In genomic region chr16:56604966-56605365, GRCh38 we compare ENCODE assay signal across 22 cellular contexts. TPM values are rescaled to one million over a fixed set of nuclear protein-coding genes. Genes with fewer than 3 reads are reported as not detected.
DNase-seq lines count a peak whose midpoint lies in the region; ATAC-seq, FAIRE-seq and TF ChIP-seq lines count a peak whose summit lies in the region.
"Had no signal": no experiment of that assay in that cellular context is flagged by ENCODE, and none has a peak within 500 bp of the region (broad histone marks: within the 10 kb centered on the region; RNA-seq: fewer than 3 reads in every experiment).

No MANE protein-coding gene starts in this region.

- H3K27me3 ChIP-seq in HCT116 (ENCODE audit: insufficient read depth, low read length) (no peaks in the 10 kb centered on the region), breast epithelium (no peaks in the 10 kb centered on the region), left lung (no peaks in the 10 kb centered on the region)
- H3K27me3 ChIP-seq: sigmoid colon had no signal

- DNase-seq in HCT116 (ENCODE audit: low read depth, low spot score) (no peak), breast epithelium (ENCODE audit: low spot score in 2 of 2) (no peak), posterior vena cava (ENCODE audit: low spot score) (peak; percentile 73), frontal cortex (ENCODE audit: low spot score in 2 of 2) (no peak), left lung (no peak)
- DNase-seq: activated naive CD8-positive, alpha-beta T cell treated with anti-CD3 and anti-CD28 coated beads for 36 hours; NCI-H1436; NCI-H2171 treated with DMSO at 0.1 percent for 48 hours; NCI-H774; sigmoid colon; T1000 had no signal

- TF ChIP-seq RAD21 in HCT116 (IDR thresholded peaks at IDR 0.05; ENCODE audit: low read depth), result no peak

- H3K79me2 ChIP-seq in HCT116 (ENCODE audit: insufficient read depth, low read length), result peaks cover 14% of the 10 kb centered on the region

- H3K9ac ChIP-seq in HCT116 (ENCODE audit: low read length), result no peak overlapping the region

- H3K9me2 ChIP-seq in HCT116 (ENCODE audit: insufficient read depth), result no peaks in the 10 kb centered on the region

- POLR2A ChIA-PET in HCT116 (lab: Charles Lee), result interaction anchor here (3.9 to 16.1 kb wide), 2 partner anchors 20 to 96 kb away, joined by 14 to 344 read pairs; partner anchors contain the start of gene MT1E

- H3K36me3 ChIP-seq in HCT116 (ENCODE audit: control insufficient read depth in 1 of 2, insufficient read depth in 2 of 2, low read length in 2 of 2) (no peaks in the 10 kb centered on the region), breast epithelium (no peaks in the 10 kb centered on the region), left lung (no peaks in the 10 kb centered on the region)
- H3K36me3 ChIP-seq: sigmoid colon had no signal

- no peak for TF ChIP-seq CTCF in HCT116 (IDR thresholded peaks at IDR 0.05 in 2 of 3, conservative IDR thresholded peaks at IDR 0.05 in 1 of 3; ENCODE audit: borderline replicate concordance in 1 of 3, insufficient read depth in 1 of 3, low read depth in 2 of 3, low read length in 2 of 3)
- TF ChIP-seq CTCF in breast epithelium (IDR thresholded peaks at IDR 0.05), result no peak
- TF ChIP-seq CTCF in left lung (IDR thresholded peaks at IDR 0.05), result no peak

- CTCF ChIA-PET in HCT116 (lab: Charles Lee), result interaction anchor here (0.9 to 5.3 kb wide), 3 partner anchors 39 to 185 kb away, joined by 3 to 65 read pairs (median 6); no protein-coding TSS in a partner anchor

- ATAC-seq in HCT116, result no peak
- no peak for ATAC-seq in left lung
- no peak for ATAC-seq in HG03108 (IDR thresholded peaks at IDR 0.05; ENCODE audit: unreplicated experiment)
- ATAC-seq: activated CD4-positive, CD25-positive, alpha-beta regulatory T cell treated with anti-CD3 and anti-CD28 coated beads, Interleukin-2, amount 50 U/mL, for 24 hours; left lobe of liver had no signal

- H3K9me3 ChIP-seq in HCT116 (ENCODE audit: control insufficient read depth in 1 of 2, insufficient read depth in 1 of 2, low read depth in 1 of 2, low read length in 2 of 2) (no peaks in the 10 kb centered on the region), breast epithelium (no peaks in the 10 kb centered on the region), left lung (no peaks in the 10 kb centered on the region)
- H3K9me3 ChIP-seq: sigmoid colon had no signal

- H3K4me1 ChIP-seq in HCT116 (ENCODE audit: control insufficient read depth in 1 of 2, insufficient read depth in 2 of 2, low read length in 2 of 2), result peaks cover 38 to 61% of the 10 kb centered on the region in 2 experiments
- peaks cover 7 to 13% of the 10 kb centered on the region in 2 donors for H3K4me1 ChIP-seq in breast epithelium
- peaks cover 23 to 43% of the 10 kb centered on the region in 2 donors for H3K4me1 ChIP-seq in left lung

- no peaks in the 10 kb centered on the region for H4K20me1 ChIP-seq in HCT116 (ENCODE audit: insufficient read depth)

- peak overlapping the region; percentile 95; the same call in 1 of the 2 replicates for H3K4me2 ChIP-seq in HCT116 (ENCODE audit: low read length)

- FAIRE-seq in frontal cortex (lab: Jason Lieb, UNC), result no peak
- FAIRE-seq: GM19239, H1 had no signal

- RAD21 ChIA-PET in HCT116 (lab: Charles Lee; ENCODE audit: low non-redundant PET in 1 of 2, low total read pairs in 2 of 2, uncharacterized antibody in 2 of 2, unreplicated experiment in 2 of 2), result interaction anchor here in 1 of 2 experiments (1.3 to 1.8 kb wide), 2 partner anchors 21 to 97 kb away, joined by 3 to 5 read pairs; partner anchors contain the start of gene MT1E

- no peak overlapping the region for H2AFZ ChIP-seq in HCT116 (ENCODE audit: low read depth, low read length, poor library complexity, severe bottlenecking)

- H3K4me3 ChIP-seq in HCT116 (replicated peaks in 1 of 2; ENCODE audit: low read depth in 1 of 2, low read length in 2 of 2) (no peak overlapping the region), breast epithelium (no peak overlapping the region), left lung (no peak overlapping the region)
- H3K4me3 ChIP-seq: sigmoid colon had no signal

- intact Hi-C loops in HCT116 (cut with micrococcal nuclease), result no loop called here
- intact Hi-C loops in breast epithelium (cut with DNase I; ENCODE audit: low total_unique reads), result no loop called here
- intact Hi-C loops in posterior vena cava (cut with DNase I), result no loop called here
- intact Hi-C loops in left lung (cut with DNase I), result no loop called here

- TF ChIP-seq POLR2A in HCT116 (IDR thresholded peaks at IDR 0.05; ENCODE audit: borderline replicate concordance, extremely low read depth, insufficient read depth, insufficient read length), result no peak
- TF ChIP-seq POLR2A in breast epithelium (IDR thresholded peaks at IDR 0.05), result no peak

- 0 out of 2 replicates have a peak overlapping the region, but pooled peaks have one; percentile 96 for H3K27ac ChIP-seq in HCT116 (ENCODE audit: low read depth, low read length)
- H3K27ac ChIP-seq in breast epithelium, result peak overlapping the region; percentile 96 to 99
- peak overlapping the region in 1 of 2 donors; percentile 93 for H3K27ac ChIP-seq in left lung

- no TSS peak for BruUV-seq in HCT116 (replicated peaks; lab: Mats Ljungman, UMichigan)

TF ChIP-seq in HCT116, 20 proteins besides CTCF, POLR2A, EP300 and RAD21:
- no peak for TF ChIP-seq FOSL1 (IDR thresholded peaks at IDR 0.05; ENCODE audit: low read depth)
- TF ChIP-seq SIN3A (IDR thresholded peaks at IDR 0.05; ENCODE audit: low read depth), result no peak
- TF ChIP-seq SRF (IDR thresholded peaks at IDR 0.05; ENCODE audit: low read depth), result no peak
- TF ChIP-seq POLR2AphosphoS5 (IDR thresholded peaks at IDR 0.05; ENCODE audit: low read depth, low read length), result no peak
- TF ChIP-seq JUND (IDR thresholded peaks at IDR 0.05), result no peak
- no peak for TF ChIP-seq ZNF274 (IDR thresholded peaks at IDR 0.05; ENCODE audit: low read depth, low read length)
- TF ChIP-seq, protein P1, sequence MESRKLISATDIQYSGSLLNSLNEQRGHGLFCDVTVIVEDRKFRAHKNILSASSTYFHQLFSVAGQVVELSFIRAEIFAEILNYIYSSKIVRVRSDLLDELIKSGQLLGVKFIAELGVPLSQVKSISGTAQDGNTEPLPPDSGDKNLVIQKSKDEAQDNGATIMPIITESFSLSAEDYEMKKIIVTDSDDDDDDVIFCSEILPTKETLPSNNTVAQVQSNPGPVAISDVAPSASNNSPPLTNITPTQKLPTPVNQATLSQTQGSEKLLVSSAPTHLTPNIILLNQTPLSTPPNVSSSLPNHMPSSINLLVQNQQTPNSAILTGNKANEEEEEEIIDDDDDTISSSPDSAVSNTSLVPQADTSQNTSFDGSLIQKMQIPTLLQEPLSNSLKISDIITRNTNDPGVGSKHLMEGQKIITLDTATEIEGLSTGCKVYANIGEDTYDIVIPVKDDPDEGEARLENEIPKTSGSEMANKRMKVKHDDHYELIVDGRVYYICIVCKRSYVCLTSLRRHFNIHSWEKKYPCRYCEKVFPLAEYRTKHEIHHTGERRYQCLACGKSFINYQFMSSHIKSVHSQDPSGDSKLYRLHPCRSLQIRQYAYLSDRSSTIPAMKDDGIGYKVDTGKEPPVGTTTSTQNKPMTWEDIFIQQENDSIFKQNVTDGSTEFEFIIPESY (IDR thresholded peaks at IDR 0.05; ENCODE audit: extremely low read depth, insufficient replicate concordance, low read length), result no peak
- no peak for TF ChIP-seq ATF3 (IDR thresholded peaks at IDR 0.05)

RNA-seq across cellular contexts. Expression of gene MT2A, which starts 3.4 kb away (rescaled TPM):
- 710 TPM for total RNA-seq in HCT116 (2021; ENCODE audit: unreplicated experiment)
- 2,621 and 2,940 TPM in 2 replicates for polyA plus RNA-seq in HCT116 (2012)
- total RNA-seq in breast epithelium, result 100 to 1,000 TPM; 352 to 543 (median 428) TPM
- 1,000 to 10,000 TPM in 1 of 2 donors, 100 to 1,000 TPM in 1; 643 to 1,788 TPM for total RNA-seq in posterior vena cava
- total RNA-seq in frontal cortex, result 1.6 TPM
- 100 to 1,000 TPM; 239 to 425 TPM for total RNA-seq in left lung

RNA-seq across cellular contexts. Expression of gene MT3, which starts 15.6 kb away (rescaled TPM):
- total RNA-seq in HCT116 (2021; ENCODE audit: unreplicated experiment), result not detected
- not detected in 2 replicates for polyA plus RNA-seq in HCT116 (2012)
- total RNA-seq in breast epithelium, result not detected
- not detected for total RNA-seq in posterior vena cava
- total RNA-seq in frontal cortex, result 7.3 TPM
- total RNA-seq in left lung, result not detected
- total RNA-seq: H1, left lobe of liver, myocyte, omental fat pad, SK-MEL-5 had no signal

RNA-seq across cellular contexts. Expression of gene MT1E, which starts 20.6 kb away (rescaled TPM):
- total RNA-seq in HCT116 (2021; ENCODE audit: unreplicated experiment), result 383 TPM
- 1,051 and 1,163 TPM in 2 replicates for polyA plus RNA-seq in HCT116 (2012)
- total RNA-seq in breast epithelium, result 100 to 1,000 TPM; 284 to 698 (median 513) TPM
- total RNA-seq in posterior vena cava, result 100 to 1,000 TPM; 240 to 379 TPM
- 5.7 TPM for total RNA-seq in frontal cortex
- 100 to 1,000 TPM; 103 to 262 TPM for total RNA-seq in left lung
- total RNA-seq: SK-MEL-5 had no signal

RNA-seq across cellular contexts. Expression of gene MT1M, which starts 27.5 kb away (rescaled TPM):
- total RNA-seq in HCT116 (2021; ENCODE audit: unreplicated experiment), result 0.39 TPM
- polyA plus RNA-seq in HCT116 (2012), result not detected in 2 replicates
- total RNA-seq in breast epithelium, result 100 to 1,000 TPM in 1 of 3 donors, 10 to 100 TPM in 2; 42.9 to 120 (median 46.0) TPM
- 100 to 1,000 TPM in 1 of 2 donors, 10 to 100 TPM in 1; 82.2 to 146 TPM for total RNA-seq in posterior vena cava
- total RNA-seq in frontal cortex, result not detected
- 10 to 100 TPM in 1 of 2 donors, 1 to 10 TPM in 1; 8.4 to 32.5 TPM for total RNA-seq in left lung
- total RNA-seq: activated CD8-positive, alpha-beta memory T cell treated with anti-CD3 and anti-CD28 coated beads for 36 hours; activated naive CD8-positive, alpha-beta T cell treated with anti-CD3 and anti-CD28 coated beads for 36 hours; activated T-helper 1 cell treated with anti-CD3 and anti-CD28 coated beads, Interleukin-12 subunit alpha, Interleukin-12 subunit beta, Interleukin-2, Interleukin-4 antibody, amounts not matched to agents 30 ng/mL and 10 ng/mL and 1 ng/mL, durations not matched to agents 14 hours and 24 hours and 36 hours; H1; myocyte; SK-MEL-5 had no signal

RNA-seq across cellular contexts. Expression of gene MT1A, which starts 33.5 kb away (rescaled TPM):
- total RNA-seq in HCT116 (2021; ENCODE audit: unreplicated experiment), result not detected
- not detected in 2 replicates for polyA plus RNA-seq in HCT116 (2012)
- 100 to 1,000 TPM in 2 of 3 donors, 10 to 100 TPM in 1; 97.8 to 672 (median 130) TPM for total RNA-seq in breast epithelium
- 100 to 1,000 TPM in 1 of 2 donors, 10 to 100 TPM in 1; 52.7 to 104 TPM for total RNA-seq in posterior vena cava
- total RNA-seq in frontal cortex, result not detected
- total RNA-seq in left lung, result 10 to 100 TPM in 1 of 2 donors, 1 to 10 TPM in 1; 3.1 to 24.1 TPM
- total RNA-seq: activated naive CD8-positive, alpha-beta T cell treated with anti-CD3 and anti-CD28 coated beads for 36 hours; H1; myocyte; SK-MEL-5; urinary bladder had no signal
- polyA plus RNA-seq: H1 had no signal

Comparison
In these comparisons a context has a peak if more than half of its experiments do, and no peak if none do; other contexts are left out.
1. RNA of gene MT2A, which starts 3.4 kb away (total RNA-seq): 643 to 1,788 TPM in posterior vena cava, 710 TPM in HCT116 (single experiment), 352 to 543 TPM in breast epithelium and 239 to 425 TPM in left lung; 1.6 TPM in frontal cortex (single experiment); every median in the first group is over 10 times any median in the second.
2. RNA of gene MT1E, which starts 20.6 kb away (total RNA-seq): 284 to 698 TPM in breast epithelium, 383 TPM in HCT116 (single experiment), 240 to 379 TPM in posterior vena cava and 103 to 262 TPM in left lung; 5.7 TPM in frontal cortex (single experiment); every median in the first group is over 10 times any median in the second.